Comparison of ENCODE assay signal across 8 cellular contexts in genomic region chr2:233711312-233712008, GRCh38.
DNase-seq lines count a peak whose midpoint lies in the region; ATAC-seq, FAIRE-seq and TF ChIP-seq lines count a peak whose summit lies in the region.

No MANE protein-coding gene starts in this region.

- H3K27ac Mint-ChIP-seq in central memory CD8-positive, alpha-beta T cell (ENCODE audit: low read depth), result no peak overlapping the region

- TF ChIP-seq POLR2A in H54 (IDR thresholded peaks at IDR 0.05; ENCODE audit: low read depth, low read length), result no peak

- H3K4me3 Mint-ChIP-seq in central memory CD8-positive, alpha-beta T cell, result no peak overlapping the region

- H3K36me3 Mint-ChIP-seq in central memory CD8-positive, alpha-beta T cell (ENCODE audit: insufficient read depth), result no peaks in the 10 kb centered on the region

- H3K9me3 Mint-ChIP-seq in central memory CD8-positive, alpha-beta T cell, result no peaks in the 10 kb centered on the region

- ATAC-seq in central memory CD8-positive, alpha-beta T cell (replicated peaks; ENCODE audit: extremely low read depth, poor library complexity, severe bottlenecking), result no peak
- ATAC-seq in GM21381 (IDR thresholded peaks at IDR 0.05; ENCODE audit: unreplicated experiment), result no peak

- no peaks in the 10 kb centered on the region for H3K4me1 Mint-ChIP-seq in central memory CD8-positive, alpha-beta T cell

- FAIRE-seq in H54 (lab: Jason Lieb, UNC), result no peak

- peaks cover 78% of the 10 kb centered on the region for H3K27me3 Mint-ChIP-seq in central memory CD8-positive, alpha-beta T cell

- DNase-seq in CMK (ENCODE audit: low read depth) (peak; percentile 24), H54 (ENCODE audit: insufficient read length, low spot score) (peak; percentile 55), NCI-H2171 treated with DMSO at 0.1 percent for 48 hours (lab: John Stamatoyannopoulos, UW) (peak; percentile 49), left kidney (ENCODE audit: low read depth, low spot score) (peak; percentile 90)
- DNase-seq in activated CD4-positive, alpha-beta T cell treated with anti-CD3 and anti-CD28 coated beads for 1 hour, result peak; percentile 42
- peak; percentile 29 to 49 for DNase-seq in central memory CD8-positive, alpha-beta T cell (ENCODE audit: low spot score in 2 of 2)
- peak; percentile 71 for DNase-seq in stimulated activated CD4-positive, alpha-beta T cell treated with anti-CD3 and anti-CD28 coated beads, Interleukin-4, amount 100 ng/mL, for 24 hours

Comparison
In these comparisons a context has a peak if more than half of its experiments do, and no peak if none do; other contexts are left out.
1. DNase-seq: peak in every context shown above with its lines; median percentile 90 in left kidney; 71 in stimulated activated CD4-positive, alpha-beta T cell treated with anti-CD3 and anti-CD28 coated beads, Interleukin-4, amount 100 ng/mL, for 24 hours; 55 in H54; 49 in NCI-H2171 treated with DMSO at 0.1 percent for 48 hours; 42 in activated CD4-positive, alpha-beta T cell treated with anti-CD3 and anti-CD28 coated beads for 1 hour; 39 in central memory CD8-positive, alpha-beta T cell; 24 in CMK.